In the genomic region with DNA sequence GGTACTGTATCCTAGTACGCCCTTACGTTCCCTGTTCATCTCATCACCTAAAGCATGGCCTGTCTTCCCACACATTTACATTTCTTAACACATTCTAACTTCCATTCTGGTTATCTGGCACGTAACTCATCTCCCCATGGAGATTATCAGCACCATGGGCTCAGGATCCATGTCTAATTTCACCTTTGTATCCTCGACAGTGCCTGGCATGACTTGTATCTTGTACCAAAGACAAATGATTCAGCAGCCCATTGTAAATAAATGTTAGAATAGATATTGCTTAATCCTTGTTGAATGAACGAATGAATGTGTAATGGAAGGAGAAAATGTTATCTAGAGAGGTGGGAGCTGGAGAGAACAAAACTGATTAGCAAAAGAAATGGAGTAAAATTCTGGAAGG, we compare ENCODE assay signal across 21 cellular contexts.
A peak's percentile ranks its signal among the peaks of the same experiment; 100 is the strongest.
DNase-seq lines count a peak whose midpoint lies in the region; ATAC-seq, FAIRE-seq and TF ChIP-seq lines count a peak whose summit lies in the region.
"Had no signal": no experiment of that assay in that cellular context is flagged by ENCODE, and none has a peak within 500 bp of the region (broad histone marks: within the 10 kb centered on the region; RNA-seq: fewer than 3 reads in every experiment).

No MANE protein-coding gene starts in this region.

- POLR2A ChIA-PET in A549 (lab: Yijun Ruan, JAX) (interaction anchor here (1.3 to 1.4 kb wide), 2 partner anchors 70 to 72 kb away, joined by 4 to 5 read pairs; a partner anchor contains a TSS), GM10248 (lab: Yijun Ruan, JAX) (no interaction called here)
- POLR2A ChIA-PET in activated CD8-positive, alpha-beta T cell treated with anti-CD3 and anti-CD28 coated beads, Interleukin-2, amount 10 ng/mL, durations not matched to agents 7 days and 5 days (lab: Charles Lee) = no interaction called here

- H3K4me3 Mint-ChIP-seq in HFFc6 = no peak overlapping the region
- no peak overlapping the region for H3K4me3 Mint-ChIP-seq in activated CD8-positive, alpha-beta T cell treated with anti-CD3 and anti-CD28 coated beads, Interleukin-2, amount 10 ng/mL, durations not matched to agents 7 days and 5 days
- H3K4me3 Mint-ChIP-seq: CD8-positive, alpha-beta memory T cell had no signal

- H3K27me3 ChIP-seq in body of pancreas = no peaks in the 10 kb centered on the region
- no peaks in the 10 kb centered on the region for H3K27me3 ChIP-seq in foreskin keratinocyte
- H3K27me3 ChIP-seq: cardiac muscle cell, upper lobe of right lung had no signal

- peak overlapping the region; percentile 73 for H3K4me2 ChIP-seq in A549

- no peak overlapping the region for H3K4me3 ChIP-seq in A549
- H3K4me3 ChIP-seq in body of pancreas = no peak overlapping the region
- H3K4me3 ChIP-seq: cardiac muscle cell, upper lobe of right lung had no signal

- H3K27ac Mint-ChIP-seq in HFFc6 = no peak overlapping the region
- H3K27ac Mint-ChIP-seq in activated CD8-positive, alpha-beta T cell treated with anti-CD3 and anti-CD28 coated beads, Interleukin-2, amount 10 ng/mL, durations not matched to agents 7 days and 5 days = no peak overlapping the region
- H3K27ac Mint-ChIP-seq: CD8-positive, alpha-beta memory T cell; progenitor cell of endocrine pancreas had no signal

- TF ChIP-seq EP300 in A549 (IDR thresholded peaks at IDR 0.05) = no peak

- CTCF ChIA-PET in A549 (lab: Yijun Ruan, JAX) = interaction anchor here (0.7 to 1.6 kb wide), 5 partner anchors 14 to 72 kb away, joined by 3 to 6 read pairs (median 3); no protein-coding TSS in a partner anchor
- CTCF ChIA-PET in activated CD8-positive, alpha-beta T cell treated with anti-CD3 and anti-CD28 coated beads, Interleukin-2, amount 10 ng/mL, durations not matched to agents 7 days and 5 days (lab: Charles Lee) = no interaction called here
- CTCF ChIA-PET in GM10248 (lab: Yijun Ruan, JAX) = no interaction called here

- H3K9me3 Mint-ChIP-seq in HFFc6 = no peaks in the 10 kb centered on the region
- H3K9me3 Mint-ChIP-seq in activated CD8-positive, alpha-beta T cell treated with anti-CD3 and anti-CD28 coated beads, Interleukin-2, amount 10 ng/mL, durations not matched to agents 7 days and 5 days (ENCODE audit: insufficient read depth) = no peaks in the 10 kb centered on the region
- H3K9me3 Mint-ChIP-seq: CD8-positive, alpha-beta memory T cell had no signal

- no peaks in the 10 kb centered on the region for H3K27me3 Mint-ChIP-seq in HFFc6 (ENCODE audit: insufficient read depth)
- H3K27me3 Mint-ChIP-seq in activated CD8-positive, alpha-beta T cell treated with anti-CD3 and anti-CD28 coated beads, Interleukin-2, amount 10 ng/mL, durations not matched to agents 7 days and 5 days (ENCODE audit: low read depth) = peaks cover 11% of the 10 kb centered on the region

- WGBS in A549 (ENCODE audit: missing lambda C conversion rate) = 52% methylated on average over 5 of the region's 5 CpGs
- WGBS in body of pancreas, 2 donors = 61 to 62% methylated on average over 5 of the region's 5 CpGs

- H3K27ac ChIP-seq in A549 (peak overlapping the region; percentile 70 to 82), body of pancreas (no peak overlapping the region), foreskin keratinocyte (no peak overlapping the region)
- H3K27ac ChIP-seq: cardiac muscle cell, upper lobe of right lung had no signal

- TF ChIP-seq CTCF in A549 (IDR thresholded peaks at IDR 0.05) = no peak
- no peak for TF ChIP-seq CTCF in HFFc6 (IDR thresholded peaks at IDR 0.05)
- TF ChIP-seq CTCF in body of pancreas (IDR thresholded peaks at IDR 0.05) = no peak
- no peak for TF ChIP-seq CTCF in foreskin keratinocyte (conservative IDR thresholded peaks at IDR 0.05)
- no peak for TF ChIP-seq CTCF in GM10248 (IDR thresholded peaks at IDR 0.05; ENCODE audit: control extremely low read depth, extremely low read depth, low read depth, missing control alignments)

- H3K36me3 Mint-ChIP-seq in HFFc6 (ENCODE audit: low read depth) = peaks cover 5% of the 10 kb centered on the region
- H3K36me3 Mint-ChIP-seq in activated CD8-positive, alpha-beta T cell treated with anti-CD3 and anti-CD28 coated beads, Interleukin-2, amount 10 ng/mL, durations not matched to agents 7 days and 5 days (ENCODE audit: low read depth) = no peaks in the 10 kb centered on the region
- H3K36me3 Mint-ChIP-seq: CD8-positive, alpha-beta memory T cell had no signal

- TF ChIP-seq POLR2A in A549 (IDR thresholded peaks at IDR 0.05; ENCODE audit: low read length) (no peak), body of pancreas (IDR thresholded peaks at IDR 0.05) (no peak)

- 0 out of 5 replicates have a peak, but pooled peaks of 1 of the 2 experiments have one; percentile 20 for TF ChIP-seq RAD21 in A549 (conservative IDR thresholded peaks at IDR 0.05 in 1 of 2, IDR thresholded peaks at IDR 0.05 in 1 of 2)

- ATAC-seq in A549 = peak; percentile 53 to 63; a peak in 4 of 6 replicates
- peak; percentile 40 for ATAC-seq in body of pancreas
- peak; percentile 38 for ATAC-seq in foreskin keratinocyte
- no peak for ATAC-seq in GM18873 (IDR thresholded peaks at IDR 0.05; ENCODE audit: low FRiP score, unreplicated experiment)
- ATAC-seq in HG03354 (IDR thresholded peaks at IDR 0.05; ENCODE audit: poor library complexity, severe bottlenecking, unreplicated experiment) = no peak
- no peak for ATAC-seq in activated CD8-positive, alpha-beta T cell treated with anti-CD3 and anti-CD28 coated beads, Interleukin-2, amount 10 ng/mL, durations not matched to agents 7 days and 5 days
- ATAC-seq: left colon, upper lobe of right lung had no signal

- intact Hi-C loops in body of pancreas (cut with DNase I) = no loop called here

- H3K4me1 ChIP-seq in A549 = peaks cover 50% of the 10 kb centered on the region
- H3K4me1 ChIP-seq in body of pancreas = no peaks in the 10 kb centered on the region
- H3K4me1 ChIP-seq in foreskin keratinocyte = no peaks in the 10 kb centered on the region
- H3K4me1 ChIP-seq: upper lobe of right lung had no signal

- DNase-seq in A549 (ENCODE audit: low read depth in 1 of 2, low spot score in 1 of 2) (peak; percentile 58 to 73), HFFc6 (peak; percentile 35), body of pancreas (peak in 1 of 4 donors; percentile 25), foreskin keratinocyte (peak; percentile 41 to 71), GM10248 (ENCODE audit: extremely low spot score) (no peak)
- no peak for DNase-seq in activated CD8-positive, alpha-beta T cell treated with anti-CD3 and anti-CD28 coated beads, Interleukin-2, amount 10 ng/mL, durations not matched to agents 7 days and 5 days
- DNase-seq: activated CD4-positive, alpha-beta T cell treated with anti-CD3 and anti-CD28 coated beads for 4 hours; activated CD8-positive, alpha-beta memory T cell treated with anti-CD3 and anti-CD28 coated beads, Interleukin-2, amount 50 U/mL, for 48 hours; CD8-positive, alpha-beta memory T cell; Karpas-422; left colon; NCI-H146; NCI-H446; stimulated activated naive CD4-positive, alpha-beta T cell treated with Interleukin-2 at 50 U/mL for 16 hours; T1000; upper lobe of right lung had no signal

- no peaks in the 10 kb centered on the region for H3K36me3 ChIP-seq in body of pancreas (replicated peaks in 1 of 2; ENCODE audit: insufficient read depth in 1 of 2, low read depth in 2 of 2)
- H3K36me3 ChIP-seq: cardiac muscle cell, upper lobe of right lung had no signal

- H3K4me1 Mint-ChIP-seq in HFFc6 (ENCODE audit: low read depth) = peaks cover 46% of the 10 kb centered on the region
- H3K4me1 Mint-ChIP-seq in activated CD8-positive, alpha-beta T cell treated with anti-CD3 and anti-CD28 coated beads, Interleukin-2, amount 10 ng/mL, durations not matched to agents 7 days and 5 days (ENCODE audit: low read depth) = no peaks in the 10 kb centered on the region
- H3K4me1 Mint-ChIP-seq: CD8-positive, alpha-beta memory T cell had no signal

- H3K9me3 ChIP-seq in A549 = no peaks in the 10 kb centered on the region
- H3K9me3 ChIP-seq in body of pancreas = no peaks in the 10 kb centered on the region
- H3K9me3 ChIP-seq: upper lobe of right lung had no signal

- FAIRE-seq in A549 (lab: Jason Lieb, UNC) = peak; percentile 96
- FAIRE-seq: G401.6 had no signal

TF ChIP-seq in A549, 52 proteins besides CTCF, POLR2A, EP300 and RAD21 (continues in another document):
- TF ChIP-seq, protein P1, sequence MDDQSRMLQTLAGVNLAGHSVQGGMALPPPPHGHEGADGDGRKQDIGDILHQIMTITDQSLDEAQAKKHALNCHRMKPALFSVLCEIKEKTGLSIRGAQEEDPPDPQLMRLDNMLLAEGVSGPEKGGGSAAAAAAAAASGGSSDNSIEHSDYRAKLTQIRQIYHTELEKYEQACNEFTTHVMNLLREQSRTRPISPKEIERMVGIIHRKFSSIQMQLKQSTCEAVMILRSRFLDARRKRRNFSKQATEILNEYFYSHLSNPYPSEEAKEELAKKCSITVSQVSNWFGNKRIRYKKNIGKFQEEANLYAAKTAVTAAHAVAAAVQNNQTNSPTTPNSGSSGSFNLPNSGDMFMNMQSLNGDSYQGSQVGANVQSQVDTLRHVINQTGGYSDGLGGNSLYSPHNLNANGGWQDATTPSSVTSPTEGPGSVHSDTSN (IDR thresholded peaks at IDR 0.05) = no peak
- TF ChIP-seq, protein P2, sequence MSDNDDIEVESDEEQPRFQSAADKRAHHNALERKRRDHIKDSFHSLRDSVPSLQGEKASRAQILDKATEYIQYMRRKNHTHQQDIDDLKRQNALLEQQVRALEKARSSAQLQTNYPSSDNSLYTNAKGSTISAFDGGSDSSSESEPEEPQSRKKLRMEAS (IDR thresholded peaks at IDR 0.05) = peak; percentile 52; the same call in 1 of the 2 replicates
- TF ChIP-seq, protein P3, sequence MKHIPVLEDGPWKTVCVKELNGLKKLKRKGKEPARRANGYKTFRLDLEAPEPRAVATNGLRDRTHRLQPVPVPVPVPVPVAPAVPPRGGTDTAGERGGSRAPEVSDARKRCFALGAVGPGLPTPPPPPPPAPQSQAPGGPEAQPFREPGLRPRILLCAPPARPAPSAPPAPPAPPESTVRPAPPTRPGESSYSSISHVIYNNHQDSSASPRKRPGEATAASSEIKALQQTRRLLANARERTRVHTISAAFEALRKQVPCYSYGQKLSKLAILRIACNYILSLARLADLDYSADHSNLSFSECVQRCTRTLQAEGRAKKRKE (CRISPR knock-in tag; IDR thresholded peaks at IDR 0.05; ENCODE audit: low read depth) = no peak
- TF ChIP-seq SREBF2 (IDR thresholded peaks at IDR 0.05) = no peak
- TF ChIP-seq KDM5A (IDR thresholded peaks at IDR 0.05) = no peak
- TF ChIP-seq, protein P4, sequence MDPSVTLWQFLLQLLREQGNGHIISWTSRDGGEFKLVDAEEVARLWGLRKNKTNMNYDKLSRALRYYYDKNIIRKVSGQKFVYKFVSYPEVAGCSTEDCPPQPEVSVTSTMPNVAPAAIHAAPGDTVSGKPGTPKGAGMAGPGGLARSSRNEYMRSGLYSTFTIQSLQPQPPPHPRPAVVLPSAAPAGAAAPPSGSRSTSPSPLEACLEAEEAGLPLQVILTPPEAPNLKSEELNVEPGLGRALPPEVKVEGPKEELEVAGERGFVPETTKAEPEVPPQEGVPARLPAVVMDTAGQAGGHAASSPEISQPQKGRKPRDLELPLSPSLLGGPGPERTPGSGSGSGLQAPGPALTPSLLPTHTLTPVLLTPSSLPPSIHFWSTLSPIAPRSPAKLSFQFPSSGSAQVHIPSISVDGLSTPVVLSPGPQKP (IDR thresholded peaks at IDR 0.05; ENCODE audit: low read depth, low read length) = no peak
- peak; percentile 66 for TF ChIP-seq JUNB (IDR thresholded peaks at IDR 0.05)
- no peak for TF ChIP-seq TFCP2L1 (CRISPR knock-in tag; IDR thresholded peaks at IDR 0.05)

Comparison
In these comparisons a context has a peak if more than half of its experiments do, and no peak if none do; other contexts are left out.
1. ATAC-seq: peak in A549 (2 of 2), body of pancreas (single experiment) and foreskin keratinocyte (single experiment); none in GM18873 (single experiment), HG03354 (single experiment) and activated CD8-positive, alpha-beta T cell treated with anti-CD3 and anti-CD28 coated beads, Interleukin-2, amount 10 ng/mL, durations not matched to agents 7 days and 5 days (single experiment).
2. DNase-seq: peak in A549 (2 of 2), HFFc6 (single experiment) and foreskin keratinocyte (2 of 2); none in activated CD8-positive, alpha-beta T cell treated with anti-CD3 and anti-CD28 coated beads, Interleukin-2, amount 10 ng/mL, durations not matched to agents 7 days and 5 days (single experiment) and GM10248 (single experiment).
3. H3K27ac ChIP-seq: peak in A549 (2 of 2); none in body of pancreas (0 of 4) and foreskin keratinocyte (single experiment).